Comparison of ENCODE assay signal across 17 cellular contexts in the genomic region with DNA sequence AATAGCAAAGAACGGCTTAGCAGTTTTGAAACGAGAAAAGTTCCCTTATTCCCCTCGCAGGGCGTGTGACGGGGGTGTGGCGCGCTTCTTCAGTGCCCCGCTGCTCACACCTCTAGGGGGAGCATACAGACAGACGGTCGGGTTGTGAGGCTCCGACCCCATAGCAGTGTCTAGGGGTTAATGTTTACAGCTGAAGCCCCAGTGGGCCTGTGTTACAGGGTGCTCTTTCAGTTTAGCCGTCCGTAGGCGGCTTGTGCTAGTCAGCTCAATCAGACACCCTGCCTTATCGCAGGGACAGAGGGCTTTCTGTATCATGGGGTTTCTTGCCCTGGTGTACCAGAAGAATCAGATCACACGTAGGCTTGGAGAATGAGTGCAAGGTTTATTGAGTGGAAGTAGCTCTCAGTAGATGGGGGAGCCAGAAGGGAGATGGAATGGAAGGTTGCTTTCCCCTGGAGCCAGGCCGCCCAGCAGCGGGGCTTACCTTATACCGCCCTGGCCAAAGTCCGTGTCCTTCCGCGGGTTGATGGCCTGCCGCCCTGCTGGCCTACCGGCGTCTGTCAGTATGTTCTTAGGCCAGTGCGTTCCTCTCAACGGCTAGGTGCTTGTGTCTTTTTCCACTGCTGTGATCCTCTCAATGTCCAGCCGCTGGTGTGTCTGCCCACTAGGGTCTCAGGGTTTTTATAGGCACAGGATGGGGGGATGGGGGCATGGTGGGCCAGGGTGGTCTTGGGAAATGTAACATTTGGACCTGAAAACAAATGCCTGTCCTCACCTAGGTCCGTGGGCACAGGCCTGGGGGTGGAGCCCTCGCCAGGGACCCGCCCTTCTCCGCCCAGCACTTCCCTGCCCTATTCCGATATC. TPM values are rescaled to one million over a fixed set of nuclear protein-coding genes. Genes with fewer than 3 reads are reported as not detected.
DNase-seq lines count a peak whose midpoint lies in the region; ATAC-seq, FAIRE-seq and TF ChIP-seq lines count a peak whose summit lies in the region.
"Had no signal": no experiment of that assay in that cellular context is flagged by ENCODE, and none has a peak within 500 bp of the region (broad histone marks: within the 10 kb centered on the region; RNA-seq: fewer than 3 reads in every experiment).

No MANE protein-coding gene starts in this region.

- H3K23ac ChIP-seq in trophoblast cell (ENCODE audit: low read length), result no peak overlapping the region

- H2AFZ ChIP-seq in OCI-LY7 (ENCODE audit: low read length), result no peak overlapping the region
- H2AFZ ChIP-seq in trophoblast cell (ENCODE audit: insufficient read depth, low read length, poor library complexity), result no peak overlapping the region
- H2AFZ ChIP-seq in osteoblast (ENCODE audit: low read length), result no peak overlapping the region

- H3K79me2 ChIP-seq in OCI-LY7 (ENCODE audit: insufficient read depth, low read depth, low read length), result no peaks in the 10 kb centered on the region
- peaks cover 4% of the 10 kb centered on the region for H3K79me2 ChIP-seq in trophoblast cell (ENCODE audit: control insufficient read depth, insufficient read depth, low read length, poor library complexity)
- no peaks in the 10 kb centered on the region for H3K79me2 ChIP-seq in osteoblast (ENCODE audit: insufficient read depth, low read length)

- peak overlapping the region; percentile 15 for H4K8ac ChIP-seq in trophoblast cell (ENCODE audit: low read depth, low read length)

- H3K27ac ChIP-seq in OCI-LY7 (ENCODE audit: low read depth, low read length, poor library complexity, severe bottlenecking) (no peak overlapping the region), iPS DF 6.9 (ENCODE audit: low read length) (no peak overlapping the region), trophoblast cell (ENCODE audit: low read depth, low read length) (peak overlapping the region; percentile 69), osteoblast (ENCODE audit: low read depth, low read length) (no peak overlapping the region)
- H3K27ac ChIP-seq in effector memory CD4-positive, alpha-beta T cell (ENCODE audit: insufficient read depth, low read length, poor library complexity, severe bottlenecking), result no peak overlapping the region
- H3K27ac ChIP-seq: BLaER1, ovary had no signal

- no peak overlapping the region for H3K4me3 ChIP-seq in OCI-LY7 (ENCODE audit: low read depth, low read length, poor library complexity, severe bottlenecking)
- H3K4me3 ChIP-seq in iPS DF 6.9 (ENCODE audit: low read length), result peak overlapping the region; percentile 8; the same call in 1 of the 2 replicates
- H3K4me3 ChIP-seq in trophoblast cell (ENCODE audit: low read depth, low read length), result no peak overlapping the region
- no peak overlapping the region for H3K4me3 ChIP-seq in osteoblast (ENCODE audit: insufficient read depth, low read length)
- no peak overlapping the region for H3K4me3 ChIP-seq in effector memory CD4-positive, alpha-beta T cell (ENCODE audit: insufficient read depth, low read depth, low read length, poor library complexity, severe bottlenecking)
- H3K4me3 ChIP-seq: BLaER1, ovary had no signal

- CTCF ChIA-PET in OCI-LY7 (lab: Charles Lee; ENCODE audit: unreplicated experiment), result no interaction called here

- H3K9me3 ChIP-seq in OCI-LY7 (ENCODE audit: low read length) (no peaks in the 10 kb centered on the region), iPS DF 6.9 (ENCODE audit: control insufficient read depth, insufficient read depth, low read length) (no peaks in the 10 kb centered on the region), trophoblast cell (ENCODE audit: insufficient read depth, low read depth, low read length) (peaks cover 2% of the 10 kb centered on the region), osteoblast (ENCODE audit: low read depth, low read length) (no peaks in the 10 kb centered on the region)
- H3K9me3 ChIP-seq in effector memory CD4-positive, alpha-beta T cell (ENCODE audit: control insufficient read depth, low read length), result no peaks in the 10 kb centered on the region
- H3K9me3 ChIP-seq: BLaER1, ovary had no signal

- no peak for TF ChIP-seq POLR2A in GM12892 (IDR thresholded peaks at IDR 0.05; ENCODE audit: low read depth, low read length)

- no peaks in the 10 kb centered on the region for H3K36me3 ChIP-seq in OCI-LY7 (ENCODE audit: insufficient read depth, low read length)
- no peaks in the 10 kb centered on the region for H3K36me3 ChIP-seq in iPS DF 6.9 (ENCODE audit: control insufficient read depth, insufficient read depth, low read length)
- no peaks in the 10 kb centered on the region for H3K36me3 ChIP-seq in trophoblast cell (ENCODE audit: control insufficient read depth in 1 of 2, insufficient read depth in 2 of 2, low read length in 2 of 2)
- H3K36me3 ChIP-seq in osteoblast (ENCODE audit: insufficient read depth, low read length), result no peaks in the 10 kb centered on the region
- no peaks in the 10 kb centered on the region for H3K36me3 ChIP-seq in effector memory CD4-positive, alpha-beta T cell (ENCODE audit: control insufficient read depth, insufficient read depth, low read length)
- H3K36me3 ChIP-seq: BLaER1, ovary had no signal

- peak overlapping the region; percentile 89 for H3K18ac ChIP-seq in trophoblast cell (ENCODE audit: low read length)

- H3K27me3 ChIP-seq in iPS DF 6.9 (ENCODE audit: control insufficient read depth, insufficient read depth, low read length) (no peaks in the 10 kb centered on the region), trophoblast cell (ENCODE audit: insufficient read depth, low read length) (no peaks in the 10 kb centered on the region), osteoblast (ENCODE audit: insufficient read depth, low read length) (no peaks in the 10 kb centered on the region)
- H3K27me3 ChIP-seq in effector memory CD4-positive, alpha-beta T cell (replicated peaks; ENCODE audit: control insufficient read depth, insufficient read depth, low read length, poor library complexity, severe bottlenecking), result no peaks in the 10 kb centered on the region
- H3K27me3 ChIP-seq: BLaER1, ovary had no signal

- no CpG with 5 or more reads among the region's 33 CpGs for WGBS in iPS DF 6.9 (ENCODE audit: insufficient coverage, insufficient read length)
- no CpG with 5 or more reads among the region's 33 CpGs for WGBS in trophoblast cell (ENCODE audit: extremely low coverage, insufficient coverage, insufficient read length)

- peak overlapping the region; percentile 24 for H3K4ac ChIP-seq in trophoblast cell (ENCODE audit: low read depth, low read length)

- peak overlapping the region; percentile 23 for H2AK5ac ChIP-seq in trophoblast cell (ENCODE audit: low read length)

- no peak for DNase-seq in GM12892 (ENCODE audit: insufficient read length)
- no peak for DNase-seq in OCI-LY7 (ENCODE audit: low spot score)
- DNase-seq in iPS DF 6.9 (ENCODE audit: low read depth, low spot score), result no peak
- DNase-seq in trophoblast cell, result peak in 1 of 2 donors; percentile 45
- DNase-seq in osteoblast (ENCODE audit: insufficient read length, low spot score, missing footprints), result no peak
- no peak for DNase-seq in NCI-H2227 treated with DMSO at 0.1 percent for 48 hours (lab: John Stamatoyannopoulos, UW)
- no peak for DNase-seq in effector memory CD4-positive, alpha-beta T cell
- DNase-seq: activated CD4-positive, alpha-beta memory T cell treated with anti-CD3 and anti-CD28 coated beads, Interleukin-2, amount 10 ng/mL, durations not matched to agents 7 days and 5 days; activated effector memory CD4-positive, alpha-beta T cell treated with anti-CD3 and anti-CD28 coated beads, Interleukin-2, amount 50 U/mL, for 16 hours; NCI-H187; ovary; stimulated activated CD4-positive, alpha-beta T cell treated with anti-CD3 and anti-CD28 coated beads, Interleukin-1b, Interleukin-23, amount 100 ng/mL, for 48 hours had no signal

- peak overlapping the region; percentile 95 for H2BK12ac ChIP-seq in trophoblast cell (ENCODE audit: low read length)

- no peak overlapping the region for H3K4me2 ChIP-seq in OCI-LY7 (ENCODE audit: low read length)
- no peak overlapping the region for H3K4me2 ChIP-seq in trophoblast cell (ENCODE audit: low read length)
- H3K4me2 ChIP-seq in osteoblast (ENCODE audit: insufficient read depth, low read length), result no peak overlapping the region
- H3K4me2 ChIP-seq: BLaER1 had no signal

- peaks cover 25% of the 10 kb centered on the region for H3K79me1 ChIP-seq in trophoblast cell (ENCODE audit: low read length)

- H3K4me1 ChIP-seq in OCI-LY7 (ENCODE audit: insufficient read depth, low read length, poor library complexity, severe bottlenecking) (no peaks in the 10 kb centered on the region), iPS DF 6.9 (ENCODE audit: control insufficient read depth, insufficient read depth, low read length) (peaks cover 5% of the 10 kb centered on the region; the same call in 1 of the 2 replicates), trophoblast cell (ENCODE audit: control insufficient read depth in 1 of 2, insufficient read depth in 2 of 2, low read length in 2 of 2) (peaks cover 14 to 16% of the 10 kb centered on the region in 2 experiments), osteoblast (ENCODE audit: insufficient read depth, low read length) (no peaks in the 10 kb centered on the region)
- H3K4me1 ChIP-seq in effector memory CD4-positive, alpha-beta T cell (ENCODE audit: control insufficient read depth, insufficient read depth, low read length, poor library complexity, severe bottlenecking), result no peaks in the 10 kb centered on the region
- H3K4me1 ChIP-seq: BLaER1 had no signal

- ATAC-seq in GM21576 (IDR thresholded peaks at IDR 0.05; ENCODE audit: unreplicated experiment), result no peak

- TF ChIP-seq CTCF in OCI-LY7 (conservative IDR thresholded peaks at IDR 0.05; ENCODE audit: low read length) (peak; percentile 49; the same call in 1 of the 2 replicates), osteoblast (IDR thresholded peaks at IDR 0.05; ENCODE audit: extremely low read depth, low read depth, low read length) (no peak)

- intact Hi-C loops in OCI-LY7 (cut with micrococcal nuclease; ENCODE audit: unreplicated experiment), result no loop called here

- peak overlapping the region; percentile 85 for H2BK120ac ChIP-seq in trophoblast cell (ENCODE audit: insufficient read depth, low read length, poor library complexity)

- H3K14ac ChIP-seq in trophoblast cell (ENCODE audit: low read length), result peak overlapping the region; percentile 52

- POLR2A ChIA-PET in OCI-LY7 (lab: Charles Lee), result no interaction called here

- no peak overlapping the region for H3K9ac ChIP-seq in trophoblast cell (ENCODE audit: low read length)
- H3K9ac ChIP-seq: BLaER1 had no signal

- peak overlapping the region; percentile 16 for H4K12ac ChIP-seq in trophoblast cell (ENCODE audit: low read depth, low read length)

- peak overlapping the region; percentile 75 for H2BK5ac ChIP-seq in trophoblast cell (ENCODE audit: low read depth, low read length, poor library complexity)

- peak; percentile 21 for FAIRE-seq in GM12892 (lab: Jason Lieb, UNC)
- FAIRE-seq: endometrium, GM18507 had no signal

- no peaks in the 10 kb centered on the region for H3K9me2 ChIP-seq in OCI-LY7 (ENCODE audit: insufficient read depth, low read length)

- peak overlapping the region; percentile 88 for H4K91ac ChIP-seq in trophoblast cell (ENCODE audit: low read depth, low read length)

- BruUV-seq in OCI-LY7 (replicated peaks; lab: Mats Ljungman, UMichigan), result no TSS peak

- H4K20me1 ChIP-seq in OCI-LY7 (ENCODE audit: insufficient read depth, low read length) (no peaks in the 10 kb centered on the region), osteoblast (ENCODE audit: insufficient read depth, low read length) (no peaks in the 10 kb centered on the region)
- H4K20me1 ChIP-seq: BLaER1 had no signal

RNA-seq across cellular contexts. Expression of a gene that starts 32.2 kb away (rescaled TPM):
- not detected for polyA plus RNA-seq in GM12892 (2012; ENCODE audit: missing spikeins)
- 4.1 and 4.3 TPM in 2 replicates for total RNA-seq in OCI-LY7 (2014; rRNA removed; shearing (Covaris generic))
- total RNA-seq in OCI-LY7 (2022) (10.5 and 13.7 TPM in 2 replicates), osteoblast (under 0.01 TPM in 1 of 2 replicates, not detected in the other)
- polyA plus RNA-seq in trophoblast cell (2013), result 20.2 and 23.0 TPM in 2 replicates
- total RNA-seq: activated CD4-positive, alpha-beta memory T cell treated with anti-CD3 and anti-CD28 coated beads, Interleukin-2, amount 10 ng/mL, durations not matched to agents 7 days and 5 days; lung microvascular endothelial cell had no signal
